In genomic region chr1:209569445-209570207, GRCh38 we compare ENCODE assay signal across 8 cellular contexts. TPM values are rescaled to one million over a fixed set of nuclear protein-coding genes. Genes with fewer than 3 reads are reported as not detected.
DNase-seq lines count a peak whose midpoint lies in the region; ATAC-seq and TF ChIP-seq lines count a peak whose summit lies in the region.

No MANE protein-coding gene starts in this region.

- H3K27me3 ChIP-seq in CD8-positive, alpha-beta T cell (ENCODE audit: insufficient read depth, low read length): no peaks in the 10 kb centered on the region
- H3K27me3 ChIP-seq in HCT116 (ENCODE audit: insufficient read depth, low read length): peaks cover 11% of the 10 kb centered on the region; the same call in 1 of the 2 replicates
- no peaks in the 10 kb centered on the region for H3K27me3 ChIP-seq in lung (ENCODE audit: control insufficient read depth, insufficient read depth)

- TF ChIP-seq POLR2A in HCT116 (IDR thresholded peaks at IDR 0.05; ENCODE audit: borderline replicate concordance, extremely low read depth, insufficient read depth, insufficient read length): no peak

- H3K4me3 ChIP-seq in CD8-positive, alpha-beta T cell (ENCODE audit: low read depth, low read length): no peak overlapping the region
- H3K4me3 ChIP-seq in HCT116 (replicated peaks in 1 of 2; ENCODE audit: low read depth in 1 of 2, low read length in 2 of 2): no peak overlapping the region
- peak overlapping the region; percentile 45 for H3K4me3 ChIP-seq in coronary artery
- no peak overlapping the region for H3K4me3 ChIP-seq in lung

- CTCF ChIA-PET in CD8-positive, alpha-beta T cell (lab: Charles Lee): interaction anchor here (0.6 to 1.9 kb wide), 24 partner anchors 9 to 286 kb away, joined by 3 to 8 read pairs (median 3); partner anchors contain the start of gene TRAF3IP3
- CTCF ChIA-PET in HCT116 (lab: Charles Lee): interaction anchor here (0.6 to 1.8 kb wide), 18 partner anchors 8 to 367 kb away, joined by 3 to 13 read pairs (median 4); partner anchors contain the start of gene CAMK1G

- peak; percentile 44 to 80 (median 70) for DNase-seq in CD8-positive, alpha-beta T cell
- DNase-seq in HCT116 (ENCODE audit: low read depth, low spot score) (peak; percentile 87), NCI-H345 (lab: John Stamatoyannopoulos, UW) (peak; percentile 82), coronary artery (ENCODE audit: low spot score) (no peak), lung (ENCODE audit: low spot score) (peak; percentile 74)
- DNase-seq in activated CD4-positive, alpha-beta T cell treated with anti-CD3 and anti-CD28 coated beads for 48 hours: peak; percentile 87
- DNase-seq in stimulated activated CD8-positive, alpha-beta memory T cell treated with anti-CD3 and anti-CD28 coated beads, Interleukin-12 subunit alpha, Interleukin-12 subunit beta, amount 100 ng/mL, for 24 hours (ENCODE audit: extremely low read depth): peak; percentile 31

- RAD21 ChIA-PET in HCT116 (lab: Charles Lee; ENCODE audit: low non-redundant PET in 1 of 2, low total read pairs in 2 of 2, uncharacterized antibody in 2 of 2, unreplicated experiment in 2 of 2): interaction anchor here (1.0 kb wide), 2 partner anchors 58 to 123 kb away, joined by 3 read pairs; no protein-coding TSS in a partner anchor

- H3K27ac Mint-ChIP-seq in CD8-positive, alpha-beta T cell: no peak overlapping the region

- TF ChIP-seq CTCF in CD8-positive, alpha-beta T cell (IDR thresholded peaks at IDR 0.05): peak; percentile 91
- TF ChIP-seq CTCF in HCT116 (IDR thresholded peaks at IDR 0.05 in 2 of 3, conservative IDR thresholded peaks at IDR 0.05 in 1 of 3; ENCODE audit: borderline replicate concordance in 1 of 3, insufficient read depth in 1 of 3, low read depth in 2 of 3, low read length in 2 of 3) (peak; percentile 87 to 90 (median 87)), coronary artery (IDR thresholded peaks at IDR 0.05) (peak; percentile 75), lung (IDR thresholded peaks at IDR 0.05; ENCODE audit: control extremely low read depth, extremely low read depth) (peak; percentile 62)

- H3K4me2 ChIP-seq in HCT116 (ENCODE audit: low read length): peak overlapping the region; percentile 56

- peak overlapping the region; percentile 90 for H2AFZ ChIP-seq in HCT116 (ENCODE audit: low read depth, low read length, poor library complexity, severe bottlenecking)

- BruUV-seq in HCT116 (replicated peaks; lab: Mats Ljungman, UMichigan): no TSS peak

- H3K36me3 ChIP-seq in CD8-positive, alpha-beta T cell (ENCODE audit: insufficient read depth, low read length): no peaks in the 10 kb centered on the region
- no peaks in the 10 kb centered on the region for H3K36me3 ChIP-seq in HCT116 (ENCODE audit: control insufficient read depth in 1 of 2, insufficient read depth in 2 of 2, low read length in 2 of 2)
- H3K36me3 ChIP-seq in lung (ENCODE audit: control insufficient read depth in 2 of 2, insufficient read depth in 2 of 2, low read length in 2 of 2): no peaks in the 10 kb centered on the region

- no peaks in the 10 kb centered on the region for H3K9me2 ChIP-seq in HCT116 (ENCODE audit: insufficient read depth)

- peaks cover 6% of the 10 kb centered on the region for H3K4me1 Mint-ChIP-seq in CD8-positive, alpha-beta T cell (ENCODE audit: low read depth)

- no peaks in the 10 kb centered on the region for H4K20me1 ChIP-seq in HCT116 (ENCODE audit: insufficient read depth)

- H3K79me2 ChIP-seq in HCT116 (ENCODE audit: insufficient read depth, low read length): no peaks in the 10 kb centered on the region

- H3K4me1 ChIP-seq in CD8-positive, alpha-beta T cell (ENCODE audit: insufficient read depth, low read length): no peaks in the 10 kb centered on the region
- H3K4me1 ChIP-seq in HCT116 (ENCODE audit: control insufficient read depth in 1 of 2, insufficient read depth in 2 of 2, low read length in 2 of 2) (peaks cover 0 to 6% of the 10 kb centered on the region in 2 experiments; a peak in 1 of 4 replicates), lung (ENCODE audit: control insufficient read depth in 2 of 2, insufficient read depth in 2 of 2, low read length in 2 of 2) (no peaks in the 10 kb centered on the region)

- H3K4me3 Mint-ChIP-seq in CD8-positive, alpha-beta T cell: peak overlapping the region; percentile 38

- H3K36me3 Mint-ChIP-seq in CD8-positive, alpha-beta T cell: no peaks in the 10 kb centered on the region

- no peaks in the 10 kb centered on the region for H3K9me3 Mint-ChIP-seq in CD8-positive, alpha-beta T cell

- peaks cover 38% of the 10 kb centered on the region for H3K27me3 Mint-ChIP-seq in CD8-positive, alpha-beta T cell (ENCODE audit: low read depth)

- no peak overlapping the region for H3K9ac ChIP-seq in HCT116 (ENCODE audit: low read length)

- no peak overlapping the region for H3K27ac ChIP-seq in CD8-positive, alpha-beta T cell (ENCODE audit: low read depth, low read length)
- H3K27ac ChIP-seq in HCT116 (ENCODE audit: low read depth, low read length) (no peak overlapping the region), coronary artery (no peak overlapping the region), lung (ENCODE audit: low read depth in 1 of 2, low read length in 1 of 2) (no peak overlapping the region)

- intact Hi-C loops in CD8-positive, alpha-beta T cell (cut with DNase I, micrococcal nuclease): loop anchor here (1.0 to 5.0 kb wide), 6 partner anchors 58 to 917 kb away; no protein-coding TSS in a partner anchor
- intact Hi-C loops in HCT116 (cut with micrococcal nuclease): loop anchor here (1.0 to 2.0 kb wide), 3 partner anchors 57 to 177 kb away; no protein-coding TSS in a partner anchor

- peak; percentile 84 for TF ChIP-seq RAD21 in HCT116 (IDR thresholded peaks at IDR 0.05; ENCODE audit: low read depth)

- ATAC-seq in CD8-positive, alpha-beta T cell: peak; percentile 57
- peak; percentile 69 for ATAC-seq in HCT116
- no peak for ATAC-seq in lung (ENCODE audit: insufficient read depth, low FRiP score)
- no peak for ATAC-seq in GM19324 (IDR thresholded peaks at IDR 0.05; ENCODE audit: low FRiP score, unreplicated experiment)

- 9 to 12% methylated on average over 9 of the region's 9 CpGs for WGBS in lung, 2 donors

- POLR2A ChIA-PET in CD8-positive, alpha-beta T cell (lab: Charles Lee): interaction anchor here (0.5 kb wide), 1 partner anchor 355 kb away, joined by 3 read pairs; no protein-coding TSS in a partner anchor
- POLR2A ChIA-PET in HCT116 (lab: Charles Lee): no interaction called here

- no peaks in the 10 kb centered on the region for H3K9me3 ChIP-seq in CD8-positive, alpha-beta T cell (ENCODE audit: low read length)
- H3K9me3 ChIP-seq in HCT116 (ENCODE audit: control insufficient read depth in 1 of 2, insufficient read depth in 1 of 2, low read depth in 1 of 2, low read length in 2 of 2): no peaks in the 10 kb centered on the region
- H3K9me3 ChIP-seq in lung (ENCODE audit: control insufficient read depth in 2 of 2, insufficient read depth in 1 of 2, low read length in 1 of 2): no peaks in the 10 kb centered on the region

TF ChIP-seq in HCT116, 20 proteins besides CTCF, POLR2A, EP300 and RAD21:
- no peak for TF ChIP-seq ZBTB33 (IDR thresholded peaks at IDR 0.05; ENCODE audit: extremely low read depth, insufficient replicate concordance, low read length)
- TF ChIP-seq ATF3 (IDR thresholded peaks at IDR 0.05): no peak
- TF ChIP-seq CBX3 (IDR thresholded peaks at IDR 0.05; ENCODE audit: low read depth): peak; percentile 41; the same call in 1 of the 2 replicates
- TF ChIP-seq YY1 (IDR thresholded peaks at IDR 0.05; ENCODE audit: extremely low read depth, insufficient replicate concordance, low read depth, low read length): peak; percentile 38

RNA-seq across cellular contexts. Expression of gene CAMK1G, which starts 13.9 kb away (rescaled TPM):
- not detected for total RNA-seq in CD8-positive, alpha-beta T cell
- total RNA-seq in HCT116 (2021; ENCODE audit: unreplicated experiment): not detected
- polyA plus RNA-seq in HCT116 (2012): 0.03 and 0.16 TPM in 2 replicates
- total RNA-seq in lung: 1 to 10 TPM in 1 of 2 donors, not detected in 1; 2.4 TPM
- under 1 TPM; 0.14 to 0.80 TPM for polyA plus RNA-seq in lung

Comparison
In these comparisons a context has a peak if more than half of its experiments do, and no peak if none do; other contexts are left out.
1. ATAC-seq: peak in CD8-positive, alpha-beta T cell (single experiment) and HCT116 (single experiment); none in lung (single experiment) and GM19324 (single experiment).
2. Peak in every context shown above with its lines, with median percentiles within 50 percentile points of each other: CTCF ChIP-seq.